In the genomic region with DNA sequence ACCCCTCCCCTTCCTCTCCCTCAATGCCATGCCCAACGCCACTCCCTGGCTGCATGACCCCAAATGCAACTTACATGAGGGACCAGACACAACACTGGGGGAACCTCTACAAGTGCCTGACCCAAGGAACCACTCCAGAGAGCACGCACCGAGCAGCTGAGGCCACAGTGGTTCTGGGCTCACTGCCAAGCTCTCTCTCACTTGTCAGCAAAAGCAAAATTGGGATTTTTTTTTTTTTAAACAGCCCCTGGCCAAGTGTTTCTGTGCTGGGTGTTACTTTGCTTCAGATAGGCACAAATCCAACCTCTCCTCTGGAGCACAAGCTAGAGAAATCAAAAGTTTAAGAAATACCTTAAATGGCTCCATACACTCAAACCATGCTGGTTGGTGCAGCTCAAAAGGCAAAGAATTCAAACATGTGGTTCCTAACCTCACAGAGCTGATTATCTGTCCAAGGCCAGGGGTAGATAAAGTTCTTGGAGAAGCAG, we compare ENCODE assay signal across 8 cellular contexts.
DNase-seq lines count a peak whose midpoint lies in the region; ATAC-seq and TF ChIP-seq lines count a peak whose summit lies in the region.

No MANE protein-coding gene starts in this region.

- H3K4me1 ChIP-seq in SJSA1 (replicated peaks) (no peaks in the 10 kb centered on the region), right cardiac atrium (ENCODE audit: control insufficient read depth, insufficient read depth, low read length) (peaks cover 9% of the 10 kb centered on the region), tibial nerve (peaks cover 0 to 22% (median 8%) of the 10 kb centered on the region in 4 donors)

- POLR2A ChIA-PET in activated CD4-positive, alpha-beta T cell treated with anti-CD3 and anti-CD28 coated beads, Interleukin-2, amount 10 ng/mL, durations not matched to agents 7 days and 5 days (lab: Charles Lee), result no interaction called here

- intact Hi-C loops in right cardiac atrium (cut with DNase I), result no loop called here

- TF ChIP-seq CTCF in tibial nerve (IDR thresholded peaks at IDR 0.05), result no peak

- no peak overlapping the region for H3K4me3 Mint-ChIP-seq in activated CD4-positive, alpha-beta T cell treated with anti-CD3 and anti-CD28 coated beads, Interleukin-2, amount 10 ng/mL, durations not matched to agents 7 days and 5 days

- TF ChIP-seq EP300 in tibial nerve (IDR thresholded peaks at IDR 0.05), result peak in 1 of 2 donors; percentile 16

- H3K27ac ChIP-seq in SJSA1, result no peak overlapping the region
- no peak overlapping the region for H3K27ac ChIP-seq in right cardiac atrium (ENCODE audit: low read length)
- H3K27ac ChIP-seq in tibial nerve, result no peak overlapping the region

- no peak overlapping the region for H3K27ac Mint-ChIP-seq in activated CD4-positive, alpha-beta T cell treated with anti-CD3 and anti-CD28 coated beads, Interleukin-2, amount 10 ng/mL, durations not matched to agents 7 days and 5 days

- H3K36me3 Mint-ChIP-seq in activated CD4-positive, alpha-beta T cell treated with anti-CD3 and anti-CD28 coated beads, Interleukin-2, amount 10 ng/mL, durations not matched to agents 7 days and 5 days (ENCODE audit: low read depth), result no peaks in the 10 kb centered on the region

- H3K4me3 ChIP-seq in SJSA1 (no peak overlapping the region), right cardiac atrium (ENCODE audit: low read length) (no peak overlapping the region), tibial nerve (no peak overlapping the region)

- no peak for TF ChIP-seq POLR2A in tibial nerve (IDR thresholded peaks at IDR 0.05)

- under 1% methylated on average over 3 of the region's 3 CpGs for WGBS in right cardiac atrium
- 3 to 6% methylated on average over 3 of the region's 3 CpGs for WGBS in tibial nerve, 2 donors

- H3K4me1 Mint-ChIP-seq in activated CD4-positive, alpha-beta T cell treated with anti-CD3 and anti-CD28 coated beads, Interleukin-2, amount 10 ng/mL, durations not matched to agents 7 days and 5 days, result no peaks in the 10 kb centered on the region

- peaks cover 9% of the 10 kb centered on the region for H3K27me3 Mint-ChIP-seq in activated CD4-positive, alpha-beta T cell treated with anti-CD3 and anti-CD28 coated beads, Interleukin-2, amount 10 ng/mL, durations not matched to agents 7 days and 5 days

- no peaks in the 10 kb centered on the region for H3K27me3 ChIP-seq in SJSA1 (replicated peaks)
- no peaks in the 10 kb centered on the region for H3K27me3 ChIP-seq in right cardiac atrium (ENCODE audit: control insufficient read depth, insufficient read depth)
- no peaks in the 10 kb centered on the region for H3K27me3 ChIP-seq in tibial nerve

- peak; percentile 9 for DNase-seq in activated CD4-positive, alpha-beta T cell treated with anti-CD3 and anti-CD28 coated beads for 48 hours
- no peak for DNase-seq in activated CD4-positive, alpha-beta T cell treated with anti-CD3 and anti-CD28 coated beads, Interleukin-2, amount 10 ng/mL, durations not matched to agents 7 days and 5 days
- DNase-seq in SJSA1 (ENCODE audit: low read depth in 1 of 2, low spot score in 2 of 2) (peak; percentile 10 to 45), right cardiac atrium (peak; percentile 75 to 91 (median 87)), tibial nerve (ENCODE audit: low spot score in 2 of 2) (peak; percentile 68 to 76), NOMO-1 treated with dmso at 0.1 percent for 144 hours (lab: John Stamatoyannopoulos, UW; ENCODE audit: unreplicated experiment) (no peak)

- H3K9me3 Mint-ChIP-seq in activated CD4-positive, alpha-beta T cell treated with anti-CD3 and anti-CD28 coated beads, Interleukin-2, amount 10 ng/mL, durations not matched to agents 7 days and 5 days, result no peaks in the 10 kb centered on the region

- ATAC-seq in right cardiac atrium (peak; percentile 44 to 86), HG03280 (IDR thresholded peaks at IDR 0.05; ENCODE audit: unreplicated experiment) (no peak), HG03354 (IDR thresholded peaks at IDR 0.05; ENCODE audit: poor library complexity, severe bottlenecking, unreplicated experiment) (no peak)

- H3K36me3 ChIP-seq in SJSA1 (no peaks in the 10 kb centered on the region), tibial nerve (no peaks in the 10 kb centered on the region)

- H3K9me3 ChIP-seq in SJSA1 (replicated peaks) (no peaks in the 10 kb centered on the region), right cardiac atrium (ENCODE audit: control insufficient read depth, low read length) (no peaks in the 10 kb centered on the region), tibial nerve (no peaks in the 10 kb centered on the region)

- CTCF ChIA-PET in activated CD4-positive, alpha-beta T cell treated with anti-CD3 and anti-CD28 coated beads, Interleukin-2, amount 10 ng/mL, durations not matched to agents 7 days and 5 days (lab: Charles Lee), result interaction anchor here (0.5 to 1.0 kb wide), 4 partner anchors 8 to 650 kb away, joined by 3 to 4 read pairs (median 3); no protein-coding TSS in a partner anchor

Comparison
In these comparisons a context has a peak if more than half of its experiments do, and no peak if none do; other contexts are left out.
1. DNase-seq: peak in activated CD4-positive, alpha-beta T cell treated with anti-CD3 and anti-CD28 coated beads for 48 hours (single experiment), SJSA1 (2 of 2), right cardiac atrium (3 of 3) and tibial nerve (2 of 2); none in activated CD4-positive, alpha-beta T cell treated with anti-CD3 and anti-CD28 coated beads, Interleukin-2, amount 10 ng/mL, durations not matched to agents 7 days and 5 days (single experiment) and NOMO-1 treated with dmso at 0.1 percent for 144 hours (single experiment).
2. ATAC-seq: peak in right cardiac atrium (2 of 2); none in HG03280 (single experiment) and HG03354 (single experiment).